In genomic region chr6:422423-423061, GRCh38 we compare ENCODE assay signal across 7 cellular contexts. TPM values are rescaled to one million over a fixed set of nuclear protein-coding genes. Genes with fewer than 3 reads are reported as not detected.
DNase-seq lines count a peak whose midpoint lies in the region; ATAC-seq and TF ChIP-seq lines count a peak whose summit lies in the region.

No MANE protein-coding gene starts in this region.

- peak; percentile 76 for DNase-seq in foreskin keratinocyte
- no peak for DNase-seq in SHP77 (lab: John Stamatoyannopoulos, UW)
- DNase-seq in mesenteric fat pad (ENCODE audit: low spot score), result no peak

- ATAC-seq in GM18867 (IDR thresholded peaks at IDR 0.05; ENCODE audit: unreplicated experiment), result peak; percentile 79
- ATAC-seq in HG03064 (IDR thresholded peaks at IDR 0.05; ENCODE audit: low read depth, unreplicated experiment), result peak; percentile 65
- peak; percentile 100 for ATAC-seq in activated CD4-positive, CD25-positive, alpha-beta regulatory T cell treated with anti-CD3 and anti-CD28 coated beads, Interleukin-2, amount 50 U/mL, for 24 hours
- ATAC-seq in foreskin keratinocyte, result peak; percentile 73
- no peak for ATAC-seq in GM19395 (IDR thresholded peaks at IDR 0.05; ENCODE audit: unreplicated experiment)

- no peaks in the 10 kb centered on the region for H3K4me1 ChIP-seq in foreskin keratinocyte

- H3K27ac ChIP-seq in foreskin keratinocyte, result no peak overlapping the region

- peaks cover 10% of the 10 kb centered on the region for H3K27me3 ChIP-seq in foreskin keratinocyte

- no peak for TF ChIP-seq CTCF in foreskin keratinocyte (conservative IDR thresholded peaks at IDR 0.05)

RNA-seq across cellular contexts. Expression of gene IRF4, which starts 31.0 kb away (rescaled TPM):
- total RNA-seq in foreskin keratinocyte (not detected in 2 replicates), mesenteric fat pad (6.3 TPM)
- polyA plus RNA-seq in foreskin keratinocyte, result not detected in 2 replicates

Comparison
In these comparisons a context has a peak if more than half of its experiments do, and no peak if none do; other contexts are left out.
1. DNase-seq: peak in foreskin keratinocyte (2 of 2); none in SHP77 (0 of 2) and mesenteric fat pad (single experiment).